21 cellular contexts compared by ENCODE assay signal in genomic region chr5:124812771-124813358, GRCh38.
DNase-seq lines count a peak whose midpoint lies in the region; ATAC-seq, FAIRE-seq and TF ChIP-seq lines count a peak whose summit lies in the region.
"Had no signal": no experiment of that assay in that cellular context is flagged by ENCODE, and none has a peak within 500 bp of the region (broad histone marks: within the 10 kb centered on the region; RNA-seq: fewer than 3 reads in every experiment).

No MANE protein-coding gene starts in this region.

- H3K4me2 ChIP-seq in OCI-LY1 (ENCODE audit: low read length): no peak overlapping the region

- H3K79me2 ChIP-seq in OCI-LY1 (ENCODE audit: insufficient read depth, low read length): no peaks in the 10 kb centered on the region

- H3K27me3 ChIP-seq in OCI-LY1 (ENCODE audit: insufficient read depth, low read length): no peaks in the 10 kb centered on the region
- H3K27me3 ChIP-seq: vagina had no signal

- H3K4me3 ChIP-seq in OCI-LY1 (ENCODE audit: low read depth, low read length, poor library complexity, severe bottlenecking): no peak overlapping the region
- H3K4me3 ChIP-seq: vagina had no signal

- no peak for FAIRE-seq in HTR-8/SVneo (lab: Jason Lieb, UNC)
- FAIRE-seq: astrocyte had no signal

- TF ChIP-seq CTCF in OCI-LY1 (IDR thresholded peaks at IDR 0.05; ENCODE audit: low read length): no peak

- H4K20me1 ChIP-seq in OCI-LY1 (ENCODE audit: insufficient read depth, low read length): no peaks in the 10 kb centered on the region

- no peaks in the 10 kb centered on the region for H3K36me3 ChIP-seq in OCI-LY1 (ENCODE audit: insufficient read depth, low read length)
- H3K36me3 ChIP-seq: vagina had no signal

- ATAC-seq in esophagus mucosa (peak; percentile 81), HG03139 (IDR thresholded peaks at IDR 0.05; ENCODE audit: unreplicated experiment) (no peak), HG03175 (IDR thresholded peaks at IDR 0.05; ENCODE audit: unreplicated experiment) (no peak), left cardiac atrium (no peak)
- ATAC-seq: activated CD8-positive, alpha-beta T cell treated with anti-CD3 and anti-CD28 coated beads, Interleukin-2, amount 10 ng/mL, durations not matched to agents 7 days and 5 days; activated naive CD4-positive, alpha-beta T cell treated with anti-CD3 and anti-CD28 coated beads, Interleukin-2, amount 50 U/mL, for 72 hours; effector memory CD8-positive, alpha-beta T cell had no signal

- no peak overlapping the region for H3K27ac ChIP-seq in OCI-LY1 (ENCODE audit: low read depth, low read length, poor library complexity, severe bottlenecking)
- H3K27ac ChIP-seq: vagina had no signal

- H2AFZ ChIP-seq in OCI-LY1 (ENCODE audit: low read length): 0 out of 2 replicates have a peak overlapping the region, but pooled peaks have one; percentile 49

- H3F3A ChIP-seq in OCI-LY1 (ENCODE audit: insufficient read depth, low read length): no peaks in the 10 kb centered on the region

- intact Hi-C loops in left cardiac atrium (cut with DNase I): no loop called here

- no peak overlapping the region for H3K9ac ChIP-seq in OCI-LY1 (ENCODE audit: low read length)

- H3K9me3 ChIP-seq in OCI-LY1 (ENCODE audit: low read length): no peaks in the 10 kb centered on the region
- H3K9me3 ChIP-seq: vagina had no signal

- DNase-seq in Daoy (ENCODE audit: low read depth) (peak; percentile 25), mucosa of gallbladder (ENCODE audit: low spot score) (peak; percentile 34), HTR-8/SVneo (ENCODE audit: insufficient read length, low spot score) (no peak), left cardiac atrium (no peak)
- DNase-seq: activated CD4-positive, CD25-positive, alpha-beta regulatory T cell; activated CD8-positive, alpha-beta T cell treated with anti-CD3 and anti-CD28 coated beads, Interleukin-2, amount 10 ng/mL, durations not matched to agents 7 days and 5 days; activated T-cell treated with anti-CD3 and anti-CD28 coated beads, Interleukin-2, amount 50 U/mL, for 48 hours; effector memory CD8-positive, alpha-beta T cell; kidney glomerular epithelial cell; NCI-H1092; NCI-H2081 treated with DMSO at 0.1 percent for 48 hours; NCI-H774; substantia nigra; T-helper 9 cell had no signal

- no peaks in the 10 kb centered on the region for H3K9me2 ChIP-seq in OCI-LY1 (ENCODE audit: low read depth, low read length)

- H3K4me1 ChIP-seq in OCI-LY1 (ENCODE audit: insufficient read depth, low read length, severe bottlenecking): peaks cover 35% of the 10 kb centered on the region
- H3K4me1 ChIP-seq: vagina had no signal

Comparison
In these comparisons a context has a peak if more than half of its experiments do, and no peak if none do; other contexts are left out.
1. DNase-seq: peak in Daoy (single experiment) and mucosa of gallbladder (single experiment); none in HTR-8/SVneo (single experiment) and left cardiac atrium (single experiment).